9 cellular contexts compared by ENCODE assay signal in genomic region chr5:151315998-151316597, GRCh38. TPM values are rescaled to one million over a fixed set of nuclear protein-coding genes. Genes with fewer than 3 reads are reported as not detected.
DNase-seq lines count a peak whose midpoint lies in the region; ATAC-seq and TF ChIP-seq lines count a peak whose summit lies in the region.
"Had no signal": no experiment of that assay in that cellular context is flagged by ENCODE, and none has a peak within 500 bp of the region (broad histone marks: within the 10 kb centered on the region; RNA-seq: fewer than 3 reads in every experiment).

No MANE protein-coding gene starts in this region.

- H3K27ac Mint-ChIP-seq in nephron = peak overlapping the region in 1 of 3 experiments; percentile 1

- intact Hi-C loops in esophagus squamous epithelium (cut with DNase I) = no loop called here

- H3K9me3 Mint-ChIP-seq in nephron = peaks cover 6% of the 10 kb centered on the region

- no peak overlapping the region for H3K27ac ChIP-seq in esophagus squamous epithelium

- peaks cover 33% of the 10 kb centered on the region for H3K4me1 Mint-ChIP-seq in nephron

- peak; percentile 89 for DNase-seq in AG20443 (ENCODE audit: low spot score)
- peak; percentile 76 for DNase-seq in NCI-H460 (ENCODE audit: extremely low read depth, low read depth)
- peak in 2 of 3 experiments; percentile 6 to 37 for DNase-seq in activated CD8-positive, alpha-beta memory T cell treated with anti-CD3 and anti-CD28 coated beads for 48 hours (ENCODE audit: low read depth in 2 of 3, low spot score in 2 of 3)
- no peak for DNase-seq in esophagus squamous epithelium (lab: John Stamatoyannopoulos, UW)
- peak; percentile 55 for DNase-seq in stromal cell of bone marrow (ENCODE audit: low read depth)

- no peaks in the 10 kb centered on the region for H3K27me3 ChIP-seq in esophagus squamous epithelium

- H3K4me3 ChIP-seq in esophagus squamous epithelium = no peak overlapping the region

- H3K4me1 ChIP-seq in esophagus squamous epithelium = peaks cover 0 to 4% (median 3%) of the 10 kb centered on the region in 3 donors

- H3K36me3 ChIP-seq in esophagus squamous epithelium = no peaks in the 10 kb centered on the region

- TF ChIP-seq POLR2A in GM18505 (IDR thresholded peaks at IDR 0.05; ENCODE audit: borderline replicate concordance, extremely low read depth, insufficient read depth, insufficient read length) (no peak), esophagus squamous epithelium (IDR thresholded peaks at IDR 0.05) (no peak)

- no peaks in the 10 kb centered on the region for H3K9me3 ChIP-seq in esophagus squamous epithelium

- H3K27me3 Mint-ChIP-seq in nephron (ENCODE audit: low read depth) = peaks cover 3% of the 10 kb centered on the region

- no peak overlapping the region for H3K4me3 Mint-ChIP-seq in nephron

- 41 to 47% methylated on average over 7 to 8 of the region's 8 CpGs for WGBS in esophagus squamous epithelium, 2 donors

- H3K36me3 Mint-ChIP-seq in nephron (ENCODE audit: low read depth) = no peaks in the 10 kb centered on the region

- TF ChIP-seq CTCF in esophagus squamous epithelium (IDR thresholded peaks at IDR 0.05) (peak; percentile 68 to 89 (median 80)), nephron (IDR thresholded peaks at IDR 0.05; ENCODE audit: unreplicated experiment in 3 of 3) (peak; percentile 82 to 89 (median 84))

- ATAC-seq in GM18505 (IDR thresholded peaks at IDR 0.05; ENCODE audit: unreplicated experiment) = peak; percentile 84
- peak; percentile 66 for ATAC-seq in HG02943 (IDR thresholded peaks at IDR 0.05; ENCODE audit: low read depth, unreplicated experiment)

RNA-seq across cellular contexts. Expression of gene SLC36A3, which starts 12.5 kb away (rescaled TPM):
- not detected in 2 replicates for total RNA-seq in NCI-H460 (2014; rRNA removed; shearing (Covaris generic))
- polyA plus RNA-seq in NCI-H460 (2014; cell fraction: nucleus; rRNA removed) = not detected in 2 replicates
- total RNA-seq in esophagus squamous epithelium = not detected
- total RNA-seq: temporal lobe had no signal

RNA-seq across cellular contexts. Expression of gene SLC36A2, which starts 31.3 kb away (rescaled TPM):
- total RNA-seq in NCI-H460 (2014; rRNA removed; shearing (Covaris generic)) = not detected in 2 replicates
- not detected in 2 replicates for polyA plus RNA-seq in NCI-H460 (2014; cell fraction: nucleus; rRNA removed)
- total RNA-seq in esophagus squamous epithelium = not detected
- total RNA-seq: temporal lobe had no signal
